28 cellular contexts compared by ENCODE assay signal in the genomic region with DNA sequence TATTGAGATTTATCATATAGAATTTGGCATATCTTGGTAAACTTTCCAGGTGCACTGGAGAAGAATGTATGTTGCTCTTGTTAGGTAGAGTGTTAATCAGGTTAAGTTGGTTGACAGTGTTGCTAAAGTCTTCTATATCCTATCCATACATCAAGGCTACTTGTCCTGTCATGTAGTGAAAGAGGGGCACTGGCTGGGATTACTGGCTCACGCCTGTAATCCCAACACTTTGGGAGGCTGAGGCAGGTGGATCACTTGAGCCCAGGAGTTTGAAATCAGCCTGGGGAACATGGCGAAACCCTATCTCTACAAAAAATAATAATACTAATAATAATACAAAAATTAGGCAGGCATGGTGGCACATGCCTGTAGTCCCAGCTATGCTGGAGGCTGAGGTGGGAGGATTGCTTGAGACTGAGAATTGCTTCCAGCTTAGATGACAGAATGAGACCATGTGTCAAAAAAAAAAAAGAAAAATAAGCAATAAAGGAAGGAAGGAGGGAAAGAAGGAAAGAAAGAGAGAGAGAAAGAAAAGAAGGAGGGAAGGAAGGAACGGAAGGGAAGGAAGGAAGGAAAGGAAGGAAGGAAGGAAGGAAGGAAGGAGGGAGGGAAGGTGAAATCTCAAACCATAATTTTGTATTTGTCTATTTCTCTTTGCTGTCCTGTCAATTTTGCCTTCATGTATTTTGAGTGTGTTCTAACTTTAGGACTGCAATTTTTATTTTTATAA.
"Had no signal": no experiment of that assay in that cellular context is flagged by ENCODE, and none has a peak within 500 bp of the region (broad histone marks: within the 10 kb centered on the region; RNA-seq: fewer than 3 reads in every experiment).

No MANE protein-coding gene starts in this region.

- H3K4me3 Mint-ChIP-seq: activated CD4-positive, alpha-beta memory T cell treated with anti-CD3 and anti-CD28 coated beads for 36 hours; activated CD8-positive, alpha-beta memory T cell treated with anti-CD3 and anti-CD28 coated beads, Interleukin-2, amount 10 ng/mL, durations not matched to agents 7 days and 5 days; activated CD8-positive, alpha-beta T cell treated with anti-CD3 and anti-CD28 coated beads, Interleukin-2, amount 10 ng/mL, durations not matched to agents 7 days and 5 days; activated naive CD8-positive, alpha-beta T cell; endodermal cell; T-cell; T-helper 1 cell treated with Interleukin-12 subunit alpha and Interleukin-12 subunit beta and Interleukin-4 antibody, amounts not matched to agents 30 μg/mL and 1 μg/mL, for 36 hours; T-helper 2 cell treated with Interferon-gamma antibody and Interleukin-4, amounts not matched to agents 5 μg/mL and 100 μg/mL, for 36 hours; WTC11 had no signal

- H3K27me3 ChIP-seq: brain microvascular endothelial cell had no signal

- H3K27ac Mint-ChIP-seq: activated CD4-positive, alpha-beta memory T cell treated with anti-CD3 and anti-CD28 coated beads for 36 hours; activated CD8-positive, alpha-beta memory T cell treated with anti-CD3 and anti-CD28 coated beads, Interleukin-2, amount 10 ng/mL, durations not matched to agents 7 days and 5 days; activated CD8-positive, alpha-beta T cell treated with anti-CD3 and anti-CD28 coated beads, Interleukin-2, amount 10 ng/mL, durations not matched to agents 7 days and 5 days; activated naive CD8-positive, alpha-beta T cell; endodermal cell; T-cell; T-helper 1 cell treated with Interleukin-12 subunit alpha and Interleukin-12 subunit beta and Interleukin-4 antibody, amounts not matched to agents 30 μg/mL and 1 μg/mL, for 36 hours; T-helper 2 cell treated with Interferon-gamma antibody and Interleukin-4, amounts not matched to agents 5 μg/mL and 100 μg/mL, for 36 hours; WTC11 had no signal

- ATAC-seq: activated CD8-positive, alpha-beta memory T cell treated with anti-CD3 and anti-CD28 coated beads, Interleukin-2, amount 10 ng/mL, durations not matched to agents 7 days and 5 days; activated CD8-positive, alpha-beta T cell treated with anti-CD3 and anti-CD28 coated beads, Interleukin-2, amount 10 ng/mL, durations not matched to agents 7 days and 5 days; esophagus mucosa; T-cell; WTC11 had no signal

- H3K36me3 Mint-ChIP-seq: activated CD4-positive, alpha-beta memory T cell treated with anti-CD3 and anti-CD28 coated beads for 36 hours; activated CD8-positive, alpha-beta memory T cell treated with anti-CD3 and anti-CD28 coated beads, Interleukin-2, amount 10 ng/mL, durations not matched to agents 7 days and 5 days; activated naive CD8-positive, alpha-beta T cell; T-cell; WTC11 had no signal

- H3K9me3 Mint-ChIP-seq: activated CD4-positive, alpha-beta memory T cell treated with anti-CD3 and anti-CD28 coated beads for 36 hours; endodermal cell; T-cell; T-helper 1 cell treated with Interleukin-12 subunit alpha and Interleukin-12 subunit beta and Interleukin-4 antibody, amounts not matched to agents 30 μg/mL and 1 μg/mL, for 36 hours; T-helper 2 cell treated with Interferon-gamma antibody and Interleukin-4, amounts not matched to agents 5 μg/mL and 100 μg/mL, for 36 hours; WTC11 had no signal

- DNase-seq: activated CD4-positive, alpha-beta memory T cell treated with anti-CD3 and anti-CD28 coated beads for 36 hours; activated CD4-positive, alpha-beta T cell treated with anti-CD3 and anti-CD28 coated beads for 1 hour; activated CD4-positive, alpha-beta T cell treated with anti-CD3 and anti-CD28 coated beads for 4 hours; activated CD4-positive, alpha-beta T cell treated with anti-CD3 and anti-CD28 coated beads, Interleukin-2, amount 50 U/mL, for 1 hour; activated CD8-positive, alpha-beta memory T cell treated with anti-CD3 and anti-CD28 coated beads, Interleukin-2, amount 10 ng/mL, durations not matched to agents 7 days and 5 days; activated CD8-positive, alpha-beta memory T cell treated with anti-CD3 and anti-CD28 coated beads, Interleukin-2, amount 50 U/mL, for 4 hours; activated CD8-positive, alpha-beta T cell treated with anti-CD3 and anti-CD28 coated beads, Interleukin-2, amount 10 ng/mL, durations not matched to agents 7 days and 5 days; activated gamma-delta T cell; activated naive CD4-positive, alpha-beta T cell treated with anti-CD3 and anti-CD28 coated beads, Interleukin-2, amount 50 U/mL, for 16 hours; activated naive CD4-positive, alpha-beta T cell treated with Interleukin-2 at 50 U/mL for 16 hours; activated T-cell treated with anti-CD3 and anti-CD28 coated beads, Interleukin-2, amount 50 U/mL, for 48 hours; amniotic stem cell; anterior cingulate cortex; brain microvascular endothelial cell; caudate nucleus; cortex of kidney; dermis blood vessel endothelial cell; effector memory CD4-positive, alpha-beta T cell; endodermal cell; foreskin fibroblast; SW 1271; T1000 had no signal

- H3K4me1 Mint-ChIP-seq: activated CD8-positive, alpha-beta memory T cell treated with anti-CD3 and anti-CD28 coated beads, Interleukin-2, amount 10 ng/mL, durations not matched to agents 7 days and 5 days; endodermal cell had no signal

- H3K27ac ChIP-seq: brain microvascular endothelial cell had no signal

- H3K36me3 ChIP-seq: brain microvascular endothelial cell had no signal
